ENCODE assay signal across 12 cellular contexts in the genomic region with DNA sequence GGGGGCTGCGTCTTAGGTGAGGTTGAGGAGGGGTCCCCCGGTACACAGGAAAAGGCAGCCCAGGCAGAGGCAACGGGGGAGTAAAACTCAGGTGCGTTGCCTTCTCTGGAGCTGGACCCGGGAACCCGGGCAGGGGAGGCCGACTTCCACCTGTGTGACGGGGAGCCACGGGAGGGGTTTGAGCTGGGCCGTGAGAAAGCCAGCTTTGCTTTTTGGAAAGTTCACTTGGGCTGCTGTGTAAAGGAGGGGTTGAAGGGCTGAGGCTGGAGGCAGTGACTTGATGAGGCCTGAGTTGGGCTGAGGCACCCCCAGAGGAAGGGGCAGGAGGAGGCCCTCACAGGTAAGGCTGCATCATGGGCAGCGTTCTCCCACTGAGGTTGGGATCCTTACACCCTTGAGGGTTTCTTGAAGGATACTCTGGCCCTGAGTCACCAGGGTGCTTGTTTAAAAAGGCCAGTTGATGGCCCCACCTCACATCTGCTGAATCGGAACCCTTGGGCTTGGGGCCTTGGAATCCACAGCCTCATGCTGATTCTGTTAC. TPM values are rescaled to one million over a fixed set of nuclear protein-coding genes. Genes with fewer than 3 reads are reported as not detected.
DNase-seq lines count a peak whose midpoint lies in the region; ATAC-seq and TF ChIP-seq lines count a peak whose summit lies in the region.
"Had no signal": no experiment of that assay in that cellular context is flagged by ENCODE, and none has a peak within 500 bp of the region (broad histone marks: within the 10 kb centered on the region; RNA-seq: fewer than 3 reads in every experiment).

No MANE protein-coding gene starts in this region.

- H3K9me3 ChIP-seq in duodenal mucosa (ENCODE audit: control insufficient read depth in 1 of 2, low read length in 2 of 2) (no peaks in the 10 kb centered on the region), mesenchymal stem cell (ENCODE audit: control insufficient read depth, low read length) (no peaks in the 10 kb centered on the region), tibial nerve (peaks cover 0 to 12% (median 0%) of the 10 kb centered on the region in 4 donors)

- no peak overlapping the region for H3K23ac ChIP-seq in mesenchymal stem cell (ENCODE audit: low read length in 2 of 2)

- H2BK15ac ChIP-seq in mesenchymal stem cell (ENCODE audit: low read depth, poor library complexity, severe bottlenecking): no peak overlapping the region

- H3K4me1 ChIP-seq in duodenal mucosa (ENCODE audit: control insufficient read depth in 1 of 2, insufficient read depth in 2 of 2, low read length in 2 of 2): peaks cover 0 to 6% of the 10 kb centered on the region in 2 donors
- H3K4me1 ChIP-seq in mesenchymal stem cell (ENCODE audit: control insufficient read depth, insufficient read depth, low read depth, low read length): peaks cover 9% of the 10 kb centered on the region
- peaks cover 0 to 23% (median 3%) of the 10 kb centered on the region in 4 donors for H3K4me1 ChIP-seq in tibial nerve

- H2AK5ac ChIP-seq in mesenchymal stem cell (ENCODE audit: low read length, severe bottlenecking): no peak overlapping the region

- peak overlapping the region in 1 of 2 donors; percentile 17 for H3K9ac ChIP-seq in duodenal mucosa (ENCODE audit: low read depth in 1 of 2, low read length in 2 of 2)
- peak overlapping the region; percentile 80 for H3K9ac ChIP-seq in mesenchymal stem cell (ENCODE audit: low read length)

- H3K36me3 ChIP-seq in duodenal mucosa (ENCODE audit: control insufficient read depth in 1 of 2, insufficient read depth in 2 of 2, low read length in 2 of 2): no peaks in the 10 kb centered on the region
- H3K36me3 ChIP-seq in mesenchymal stem cell (ENCODE audit: control insufficient read depth in 1 of 2, insufficient read depth in 2 of 2, low read depth in 1 of 2, low read length in 2 of 2): no peaks in the 10 kb centered on the region
- H3K36me3 ChIP-seq in tibial nerve: no peaks in the 10 kb centered on the region

- H3K4me3 ChIP-seq in duodenal mucosa (ENCODE audit: low read depth in 1 of 2, low read length in 2 of 2) (peak overlapping the region; percentile 24 to 36), mesenchymal stem cell (ENCODE audit: insufficient read depth in 1 of 2, low read depth in 1 of 2, low read length in 2 of 2) (peak overlapping the region in 1 of 2 experiments; percentile 58), tibial nerve (peak overlapping the region in 3 of 4 donors; percentile 35 to 56 (median 41))

- H2AFZ ChIP-seq in mesenchymal stem cell (ENCODE audit: low read depth, low read length): no peak overlapping the region

- no peak overlapping the region for H3K4ac ChIP-seq in mesenchymal stem cell (ENCODE audit: low read depth in 1 of 2, low read length in 2 of 2)

- peaks cover 2 to 6% of the 10 kb centered on the region in 2 donors for H3K27me3 ChIP-seq in duodenal mucosa (ENCODE audit: control insufficient read depth in 1 of 2, insufficient read depth in 2 of 2, low read length in 2 of 2)
- H3K27me3 ChIP-seq in mesenchymal stem cell (ENCODE audit: control insufficient read depth in 1 of 2, insufficient read depth in 1 of 2, low read length in 2 of 2): peaks cover 0 to 5% of the 10 kb centered on the region in 2 experiments
- no peaks in the 10 kb centered on the region for H3K27me3 ChIP-seq in tibial nerve

- CTCF ChIA-PET in activated naive CD4-positive, alpha-beta T cell treated with anti-CD3 and anti-CD28 coated beads for 36 hours (lab: Charles Lee): interaction anchor here (0.6 kb wide), 1 partner anchor 429 kb away, joined by 3 read pairs; no protein-coding TSS in a partner anchor

- H3K4me1 Mint-ChIP-seq in activated naive CD4-positive, alpha-beta T cell treated with anti-CD3 and anti-CD28 coated beads for 36 hours (ENCODE audit: low read depth): peaks cover 2% of the 10 kb centered on the region

- H3K27me3 Mint-ChIP-seq in activated naive CD4-positive, alpha-beta T cell treated with anti-CD3 and anti-CD28 coated beads for 36 hours (ENCODE audit: low read depth): peaks cover 19% of the 10 kb centered on the region

- no peak overlapping the region for H3K18ac ChIP-seq in mesenchymal stem cell (ENCODE audit: low read depth in 1 of 2, low read length in 2 of 2)

- ATAC-seq in GM19351 (IDR thresholded peaks at IDR 0.05; ENCODE audit: unreplicated experiment): no peak
- ATAC-seq in HG03139 (IDR thresholded peaks at IDR 0.05; ENCODE audit: unreplicated experiment): no peak

- no peaks in the 10 kb centered on the region for H3K9me3 Mint-ChIP-seq in activated naive CD4-positive, alpha-beta T cell treated with anti-CD3 and anti-CD28 coated beads for 36 hours

- intact Hi-C loops in activated naive CD4-positive, alpha-beta T cell treated with anti-CD3 and anti-CD28 coated beads for 36 hours (cut with micrococcal nuclease): no loop called here

- no peak overlapping the region for H3K14ac ChIP-seq in mesenchymal stem cell (ENCODE audit: low read length in 2 of 2)

- H4K91ac ChIP-seq in mesenchymal stem cell (ENCODE audit: low read length): no peak overlapping the region

- no peak for TF ChIP-seq CTCF in tibial nerve (IDR thresholded peaks at IDR 0.05)

- DNase-seq in activated naive CD4-positive, alpha-beta T cell treated with anti-CD3 and anti-CD28 coated beads for 36 hours: no peak
- DNase-seq in activated naive CD4-positive, alpha-beta T cell (lab: John Stamatoyannopoulos, UW): no peak
- no peak for DNase-seq in mesenchymal stem cell
- no peak for DNase-seq in tibial nerve (ENCODE audit: low spot score in 2 of 2)
- no peak for DNase-seq in AG20443 (ENCODE audit: low spot score)
- DNase-seq: NCI-H1048, NCI-H774, T-helper 1 cell had no signal

- H3K79me1 ChIP-seq in mesenchymal stem cell (replicated peaks; ENCODE audit: low read length, poor library complexity, severe bottlenecking): no peaks in the 10 kb centered on the region

- TF ChIP-seq EP300 in tibial nerve (IDR thresholded peaks at IDR 0.05): no peak

- H2BK12ac ChIP-seq in mesenchymal stem cell (ENCODE audit: low read length in 2 of 2): no peak overlapping the region

- no peak overlapping the region for H2BK120ac ChIP-seq in mesenchymal stem cell (ENCODE audit: low read depth, low read length)

- H3K36me3 Mint-ChIP-seq in activated naive CD4-positive, alpha-beta T cell treated with anti-CD3 and anti-CD28 coated beads for 36 hours (ENCODE audit: low read depth): no peaks in the 10 kb centered on the region

- H3K27ac Mint-ChIP-seq in activated naive CD4-positive, alpha-beta T cell treated with anti-CD3 and anti-CD28 coated beads for 36 hours: no peak overlapping the region

- peak overlapping the region; percentile 61 for H3K4me2 ChIP-seq in mesenchymal stem cell (ENCODE audit: low read length, poor library complexity, severe bottlenecking)

- no peak for TF ChIP-seq POLR2A in tibial nerve (IDR thresholded peaks at IDR 0.05)

- H3K27ac ChIP-seq in duodenal mucosa (ENCODE audit: low read depth, low read length) (no peak overlapping the region), mesenchymal stem cell (ENCODE audit: low read length, poor library complexity, severe bottlenecking) (no peak overlapping the region), tibial nerve (peak overlapping the region; percentile 50 to 85 (median 68))

- 84% methylated on average over 12 of the region's 12 CpGs for WGBS in mesenchymal stem cell
- WGBS in tibial nerve, 2 donors: 67 to 74% methylated on average over 11 to 12 of the region's 12 CpGs

- peak overlapping the region; percentile 31 for H3K4me3 Mint-ChIP-seq in activated naive CD4-positive, alpha-beta T cell treated with anti-CD3 and anti-CD28 coated beads for 36 hours

- no peak overlapping the region for H4K8ac ChIP-seq in mesenchymal stem cell (ENCODE audit: low read length)

- H2BK5ac ChIP-seq in mesenchymal stem cell (ENCODE audit: low read depth, low read length, poor library complexity, severe bottlenecking): no peak overlapping the region

RNA-seq across cellular contexts. Expression of a gene that starts 47.2 kb away (rescaled TPM):
- total RNA-seq in activated naive CD4-positive, alpha-beta T cell treated with anti-CD3 and anti-CD28 coated beads for 36 hours: not detected
- not detected for polyA plus RNA-seq in mesenchymal stem cell (2013, experiment 1 of 2)
- not detected for polyA plus RNA-seq in mesenchymal stem cell (2013, experiment 2 of 2)
- not detected for total RNA-seq in tibial nerve
- polyA plus RNA-seq: neural cell had no signal

Comparison
In these comparisons a context has a peak if more than half of its experiments do, and no peak if none do; other contexts are left out.
1. H3K27ac ChIP-seq: peak in tibial nerve (4 of 4); none in duodenal mucosa (single experiment) and mesenchymal stem cell (single experiment).